Comparison of ENCODE assay signal across 8 cellular contexts in genomic region chr13:24923305-24923640, GRCh38.
DNase-seq lines count a peak whose midpoint lies in the region; ATAC-seq, FAIRE-seq and TF ChIP-seq lines count a peak whose summit lies in the region.

No MANE protein-coding gene starts in this region.

- FAIRE-seq in kidney (lab: Jason Lieb, UNC): no peak

- H3K27ac ChIP-seq in kidney (ENCODE audit: low read depth in 2 of 2, low read length in 2 of 2): peak overlapping the region; percentile 92 to 96

- intact Hi-C loops in kidney (cut with DNase I): no loop called here
- intact Hi-C loops in posterior cingulate gyrus (cut with DNase I): no loop called here

- H3K9ac ChIP-seq in kidney (ENCODE audit: low read length in 2 of 2): peak overlapping the region; percentile 63 to 72

- no peaks in the 10 kb centered on the region for H3K36me3 Mint-ChIP-seq in brain

- H3K4me1 Mint-ChIP-seq in brain: peaks cover 24% of the 10 kb centered on the region

- H3K9me3 ChIP-seq in kidney (ENCODE audit: control insufficient read depth in 1 of 2, low read length in 2 of 2): no peaks in the 10 kb centered on the region

- DNase-seq in A172 (ENCODE audit: low spot score): peak; percentile 64
- no peak for DNase-seq in GM06990 (ENCODE audit: extremely low read depth, insufficient read length)
- no peak for DNase-seq in HFF-Myc (ENCODE audit: extremely low read depth, low read depth)
- peak; percentile 91 for DNase-seq in NAMALWA (ENCODE audit: low spot score)
- no peak for DNase-seq in kidney
- no peak for DNase-seq in stimulated activated naive CD8-positive, alpha-beta T cell treated with anti-CD3 and anti-CD28 coated beads, Interleukin-15, Interleukin-2, amounts not matched to agents 100 U/mL and 50 U/mL, for 24 hours
- no peak for DNase-seq in posterior cingulate gyrus

- H3K27ac Mint-ChIP-seq in brain: peak overlapping the region; percentile 94 to 99 (median 97)

- peaks cover 25% of the 10 kb centered on the region for H3K27me3 Mint-ChIP-seq in brain

- H3K9me3 Mint-ChIP-seq in brain: peaks cover 0 to 5% (median 0%) of the 10 kb centered on the region in 5 experiments

- H3K4me3 Mint-ChIP-seq in brain: peak overlapping the region; percentile 92 to 98 (median 95)

- H3K36me3 ChIP-seq in GM06990 (ENCODE audit: control insufficient read depth, insufficient read depth, low read length) (no peaks in the 10 kb centered on the region), kidney (ENCODE audit: control insufficient read depth in 1 of 2, insufficient read depth in 2 of 2, low read length in 2 of 2) (no peaks in the 10 kb centered on the region)

- H3K27me3 ChIP-seq in GM06990 (replicated peaks; ENCODE audit: control insufficient read depth, insufficient read depth, low read length): no peaks in the 10 kb centered on the region

- TF ChIP-seq CTCF in GM06990 (IDR thresholded peaks at IDR 0.05; ENCODE audit: insufficient read depth, low read length, poor library complexity, severe bottlenecking) (no peak), HFF-Myc (IDR thresholded peaks at IDR 0.05; ENCODE audit: low read depth, low read length, missing control alignments) (no peak), brain (conservative IDR thresholded peaks at IDR 0.05) (peak in 1 of 2 experiments; percentile 19), kidney (IDR thresholded peaks at IDR 0.05; ENCODE audit: borderline replicate concordance, extremely low read depth, insufficient read depth) (no peak)

- H3K4me3 ChIP-seq in GM06990 (replicated peaks; ENCODE audit: low read depth, low read length): peak overlapping the region; percentile 81
- peak overlapping the region; percentile 75 for H3K4me3 ChIP-seq in HFF-Myc (replicated peaks; ENCODE audit: low read depth, low read length)
- H3K4me3 ChIP-seq in kidney (ENCODE audit: low read length in 2 of 2): peak overlapping the region; percentile 91 to 97

- ATAC-seq in stimulated activated naive CD8-positive, alpha-beta T cell treated with anti-CD3 and anti-CD28 coated beads, Interleukin-15, Interleukin-2, amounts not matched to agents 100 U/mL and 50 U/mL, for 24 hours: peak; percentile 8

- peaks cover 4 to 5% of the 10 kb centered on the region in 2 donors for H3K4me1 ChIP-seq in kidney (ENCODE audit: control insufficient read depth in 1 of 2, insufficient read depth in 1 of 2, low read depth in 1 of 2, low read length in 2 of 2)

Comparison
In these comparisons a context has a peak if more than half of its experiments do, and no peak if none do; other contexts are left out.
1. DNase-seq: peak in A172 (single experiment) and NAMALWA (single experiment); none in GM06990 (single experiment), HFF-Myc (single experiment), kidney (single experiment), stimulated activated naive CD8-positive, alpha-beta T cell treated with anti-CD3 and anti-CD28 coated beads, Interleukin-15, Interleukin-2, amounts not matched to agents 100 U/mL and 50 U/mL, for 24 hours (single experiment) and posterior cingulate gyrus (0 of 10).
2. Peak in every context shown above with its lines, with median percentiles within 50 percentile points of each other: H3K4me3 ChIP-seq.